Comparison of ENCODE assay signal across 9 cellular contexts in genomic region chr7:30029696-30030095, GRCh38. TPM values are rescaled to one million over a fixed set of nuclear protein-coding genes. Genes with fewer than 3 reads are reported as not detected.
A peak's percentile ranks its signal among the peaks of the same experiment; 100 is the strongest.
DNase-seq lines count a peak whose midpoint lies in the region; ATAC-seq and TF ChIP-seq lines count a peak whose summit lies in the region.
"Had no signal": no experiment of that assay in that cellular context is flagged by ENCODE, and none has a peak within 500 bp of the region (broad histone marks: within the 10 kb centered on the region; RNA-seq: fewer than 3 reads in every experiment).

No MANE protein-coding gene starts in this region.

- H3K36me3 ChIP-seq in effector memory CD4-positive, alpha-beta T cell (ENCODE audit: control insufficient read depth, insufficient read depth, low read length): no peaks in the 10 kb centered on the region

- H3K4me3 Mint-ChIP-seq in progenitor cell of endocrine pancreas (ENCODE audit: low read depth) (no peak overlapping the region), endothelial cell (ENCODE audit: unreplicated experiment) (no peak overlapping the region)
- H3K4me3 Mint-ChIP-seq: effector memory CD8-positive, alpha-beta T cell had no signal

- H3K4me3 ChIP-seq in effector memory CD4-positive, alpha-beta T cell (ENCODE audit: insufficient read depth, low read depth, low read length, poor library complexity, severe bottlenecking): peak overlapping the region; percentile 74

- H3K4me1 Mint-ChIP-seq in progenitor cell of endocrine pancreas (ENCODE audit: low read depth): peaks cover 22% of the 10 kb centered on the region
- H3K4me1 Mint-ChIP-seq in endothelial cell (ENCODE audit: unreplicated experiment): peaks cover 33% of the 10 kb centered on the region

- ATAC-seq in GM21576 (IDR thresholded peaks at IDR 0.05; ENCODE audit: unreplicated experiment): no peak
- ATAC-seq: effector memory CD8-positive, alpha-beta T cell had no signal

- H3K27ac Mint-ChIP-seq in progenitor cell of endocrine pancreas (no peak overlapping the region), endothelial cell (ENCODE audit: unreplicated experiment) (no peak overlapping the region)

- H3K9me3 Mint-ChIP-seq in progenitor cell of endocrine pancreas (ENCODE audit: low read depth) (no peaks in the 10 kb centered on the region), endothelial cell (ENCODE audit: unreplicated experiment) (no peaks in the 10 kb centered on the region)
- H3K9me3 Mint-ChIP-seq: effector memory CD8-positive, alpha-beta T cell had no signal

- H3K27ac ChIP-seq in effector memory CD4-positive, alpha-beta T cell (ENCODE audit: insufficient read depth, low read length, poor library complexity, severe bottlenecking): no peak overlapping the region

- H3K27me3 ChIP-seq in effector memory CD4-positive, alpha-beta T cell (replicated peaks; ENCODE audit: control insufficient read depth, insufficient read depth, low read length, poor library complexity, severe bottlenecking): no peaks in the 10 kb centered on the region

- peak; percentile 25 for DNase-seq in GF-D8 (lab: John Stamatoyannopoulos, UW)
- peak; percentile 22 for DNase-seq in M059J (ENCODE audit: low read depth)
- DNase-seq in effector memory CD4-positive, alpha-beta T cell: no peak
- no peak for DNase-seq in progenitor cell of endocrine pancreas (ENCODE audit: low spot score, unreplicated experiment)
- DNase-seq in central memory CD4-positive, alpha-beta T cell: no peak
- DNase-seq in middle frontal gyrus (ENCODE audit: extremely low spot score, low spot score): no peak
- no peak for DNase-seq in endothelial cell (ENCODE audit: low spot score)

- peaks cover 16% of the 10 kb centered on the region for H3K4me1 ChIP-seq in effector memory CD4-positive, alpha-beta T cell (ENCODE audit: control insufficient read depth, insufficient read depth, low read length, poor library complexity, severe bottlenecking)

- H3K27me3 Mint-ChIP-seq in progenitor cell of endocrine pancreas: no peaks in the 10 kb centered on the region
- H3K27me3 Mint-ChIP-seq in endothelial cell (ENCODE audit: unreplicated experiment): no peaks in the 10 kb centered on the region
- H3K27me3 Mint-ChIP-seq: effector memory CD8-positive, alpha-beta T cell had no signal

- peaks cover 5% of the 10 kb centered on the region for H3K36me3 Mint-ChIP-seq in progenitor cell of endocrine pancreas (ENCODE audit: insufficient read depth)
- H3K36me3 Mint-ChIP-seq in endothelial cell (ENCODE audit: low read depth, unreplicated experiment): no peaks in the 10 kb centered on the region

- H3K9me3 ChIP-seq in effector memory CD4-positive, alpha-beta T cell (ENCODE audit: control insufficient read depth, low read length): no peaks in the 10 kb centered on the region

- TF ChIP-seq CTCF in progenitor cell of endocrine pancreas (IDR thresholded peaks at IDR 0.05; ENCODE audit: unreplicated experiment) (peak; percentile 31), endothelial cell (IDR thresholded peaks at IDR 0.05; ENCODE audit: unreplicated experiment) (no peak)

RNA-seq across cellular contexts. Expression of gene PLEKHA8, which starts 1.5 kb away (rescaled TPM):
- total RNA-seq in M059J (2014; rRNA removed; shearing (Covaris generic)): 6.1 and 11.8 TPM in 2 replicates
- total RNA-seq in progenitor cell of endocrine pancreas: 62.1 and 67.0 TPM in 2 replicates
- 43.8 TPM for total RNA-seq in endothelial cell (ENCODE audit: unreplicated experiment)

RNA-seq across cellular contexts. Expression of gene FKBP14, which starts 3.2 kb away (rescaled TPM):
- 30.1 and 39.8 TPM in 2 replicates for total RNA-seq in M059J (2014; rRNA removed; shearing (Covaris generic))
- total RNA-seq in progenitor cell of endocrine pancreas: 25.6 TPM in 2 replicates
- total RNA-seq in endothelial cell (ENCODE audit: unreplicated experiment): 15.1 TPM

RNA-seq across cellular contexts. Expression of gene SCRN1, which starts 40.1 kb away (rescaled TPM):
- 73.6 and 109 TPM in 2 replicates for total RNA-seq in M059J (2014; rRNA removed; shearing (Covaris generic))
- total RNA-seq in progenitor cell of endocrine pancreas (53.4 and 60.4 TPM in 2 replicates), endothelial cell (ENCODE audit: unreplicated experiment) (64.4 TPM)

Comparison
In these comparisons a context has a peak if more than half of its experiments do, and no peak if none do; other contexts are left out.
1. DNase-seq: peak in GF-D8 (single experiment) and M059J (single experiment); none in effector memory CD4-positive, alpha-beta T cell (0 of 3), progenitor cell of endocrine pancreas (single experiment), central memory CD4-positive, alpha-beta T cell (single experiment), middle frontal gyrus (single experiment) and endothelial cell (single experiment).